In the genomic region with DNA sequence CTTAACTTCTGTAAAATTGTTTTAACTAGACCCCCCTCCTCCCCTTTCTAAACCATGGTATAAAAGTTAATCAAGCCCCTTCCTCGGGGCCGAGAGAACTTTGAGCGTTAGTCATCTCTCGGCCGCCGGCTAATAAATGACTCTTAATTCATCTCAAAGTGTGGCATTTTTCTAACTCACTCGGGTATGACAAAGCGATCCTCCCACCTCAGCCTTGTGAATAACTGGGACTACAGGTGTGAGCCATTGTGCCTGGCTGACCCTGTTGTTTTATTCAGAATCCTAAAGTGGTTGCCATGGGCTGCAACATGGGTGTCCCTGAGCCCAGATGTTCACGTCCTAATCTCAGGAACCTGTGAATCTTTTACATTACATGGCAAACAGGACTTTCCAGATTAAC, we compare ENCODE assay signal across 24 cellular contexts.
"Had no signal": no experiment of that assay in that cellular context is flagged by ENCODE, and none has a peak within 500 bp of the region (broad histone marks: within the 10 kb centered on the region; RNA-seq: fewer than 3 reads in every experiment).

No MANE protein-coding gene starts in this region.

- H3K4me2 ChIP-seq: KMS-11 had no signal

- H3K9ac ChIP-seq: KMS-11 had no signal

- H3K27ac ChIP-seq: KMS-11, VCaP had no signal

- DNase-seq: activated CD4-positive, alpha-beta memory T cell treated with anti-CD3 and anti-CD28 coated beads for 36 hours; activated CD4-positive, alpha-beta T cell treated with anti-CD3 and anti-CD28 coated beads, Interleukin-2, amount 10 ng/mL, durations not matched to agents 7 days and 5 days; activated CD4-positive, CD25-positive, alpha-beta regulatory T cell; activated CD8-positive, alpha-beta memory T cell treated with anti-CD3 and anti-CD28 coated beads for 24 hours; activated effector memory CD4-positive, alpha-beta T cell treated with anti-CD3 and anti-CD28 coated beads, Interleukin-2, amount 50 U/mL, for 16 hours; activated naive CD4-positive, alpha-beta T cell treated with Interleukin-2 at 50 U/mL for 16 hours; activated naive CD8-positive, alpha-beta T cell treated with anti-CD3 and anti-CD28 coated beads, Interleukin-2, amount 50 U/mL, for 24 hours; activated T-cell treated with anti-CD3 and anti-CD28 coated beads, Interleukin-2, amount 50 U/mL, for 4 hours; amniotic stem cell; NCI-H1092 treated with DMSO at 0.1 percent for 48 hours; NCI-H1417 treated with DMSO at 0.1 percent for 48 hours; NCI-H1694; NCI-H2029; NCI-H2107; NCI-H2171 treated with DMSO at 0.1 percent for 48 hours; NCI-H226; NCI-H526; NK-92 treated with Interleukin-12 subunit alpha and Interleukin-12 subunit beta, amount 100 ng/mL, for 24 hours; PC-3; SIG-M5; T-helper 17 cell had no signal

- ATAC-seq: activated naive CD4-positive, alpha-beta T cell treated with anti-CD3 and anti-CD28 coated beads, Interleukin-2, amount 50 U/mL, for 72 hours; activated naive CD8-positive, alpha-beta T cell treated with anti-CD3 and anti-CD28 coated beads, Interleukin-2, amount 50 U/mL, for 24 hours; activated T-cell treated with anti-CD3 and anti-CD28 coated beads, Interleukin-2, amount 50 U/mL, for 4 hours; PC-3; T-helper 17 cell had no signal
